ENCODE assay signal across 8 cellular contexts in the genomic region with DNA sequence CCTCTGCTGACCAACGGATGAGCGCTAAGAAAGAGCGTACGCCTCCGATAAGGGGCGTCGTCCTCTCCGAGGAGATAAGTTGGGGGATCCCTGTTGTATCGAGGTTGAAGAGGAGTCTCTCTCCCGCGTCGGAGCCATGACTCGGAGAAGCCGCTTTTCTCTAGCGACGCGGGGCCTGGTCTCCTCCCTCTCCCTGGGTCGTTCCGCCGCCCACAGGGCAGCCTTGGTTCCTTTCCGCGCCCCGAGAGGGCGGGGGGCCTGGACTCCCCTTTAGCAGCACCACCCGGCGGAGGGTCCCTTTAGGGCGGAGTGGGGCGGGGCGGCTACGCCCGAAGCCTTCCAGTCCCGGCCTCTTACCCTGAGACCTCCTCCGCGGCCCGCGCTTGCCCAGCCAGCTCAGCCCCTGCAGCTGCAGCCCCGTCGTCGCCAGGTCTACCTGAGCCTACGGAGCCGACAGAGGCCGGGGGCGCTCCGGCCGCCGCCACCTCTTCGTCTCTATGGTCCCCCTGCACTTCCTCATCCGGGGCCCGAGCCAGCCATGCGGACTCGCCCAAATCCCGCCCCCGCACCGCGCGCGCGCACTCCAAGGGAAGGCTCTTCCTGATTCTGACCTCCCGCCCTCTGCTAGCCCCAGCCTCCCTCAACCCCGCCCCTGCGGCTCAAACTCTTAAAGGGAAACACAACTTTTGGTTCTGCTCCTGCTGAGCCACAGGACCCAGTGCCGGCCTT. TPM values are rescaled to one million over a fixed set of nuclear protein-coding genes. Genes with fewer than 3 reads are reported as not detected.
DNase-seq lines count a peak whose midpoint lies in the region; ATAC-seq and TF ChIP-seq lines count a peak whose summit lies in the region.

A gene (minus strand): TSS at position 497 of the 729 bp plus-strand sequence. CDS start 11,272 bp downstream, outside the sequence.

- CTCF ChIA-PET in BJ (lab: Yijun Ruan, JAX): interaction anchor here (0.7 kb wide), 1 partner anchor 199 kb away, joined by 4 read pairs; no protein-coding TSS in a partner anchor

- peak; percentile 68 for DNase-seq in BJ (ENCODE audit: low read depth)
- peak; percentile 88 to 95 for DNase-seq in NCI-H526 (lab: John Stamatoyannopoulos, UW)
- DNase-seq in activated CD4-positive, alpha-beta T cell treated with anti-CD3 and anti-CD28 coated beads for 48 hours: peak; percentile 100
- peak; percentile 90 for DNase-seq in kidney glomerular epithelial cell (lab: John Stamatoyannopoulos, UW)
- DNase-seq in stimulated activated CD4-positive, alpha-beta T cell treated with anti-CD3 and anti-CD28 coated beads, Interleukin-15, amount 100 ng/mL, for 48 hours (ENCODE audit: low read depth in 2 of 2): peak; percentile 96 to 99

- no peaks in the 10 kb centered on the region for H3K27me3 ChIP-seq in BJ (ENCODE audit: control insufficient read depth, insufficient read depth, low read length)

- peak within 1 kb of the TSS; percentile 80 for H3K4me3 ChIP-seq in BJ (ENCODE audit: low read depth, low read length)

- TF ChIP-seq CTCF in BJ (IDR thresholded peaks at IDR 0.05; ENCODE audit: insufficient read depth, low read depth, low read length): peak; percentile 8; the same call in 1 of the 2 replicates

- POLR2A ChIA-PET in BJ (lab: Charles Lee): no interaction called here

- no peaks in the 10 kb centered on the region; the same call in 1 of the 2 replicates for H3K36me3 ChIP-seq in BJ (ENCODE audit: control insufficient read depth, insufficient read depth, low read length)

- H3K27ac ChIP-seq in cingulate gyrus (ENCODE audit: low read depth, low read length): peak within 1 kb of the TSS; percentile 90

- ATAC-seq in GM19324 (IDR thresholded peaks at IDR 0.05; ENCODE audit: low FRiP score, unreplicated experiment) (peak; percentile 76), HG03460 (IDR thresholded peaks at IDR 0.05; ENCODE audit: unreplicated experiment) (peak; percentile 54)

RNA-seq across cellular contexts. Expression of the gene that starts here (rescaled TPM):
- polyA plus RNA-seq in BJ (2011; rRNA removed): 8.0 and 9.6 TPM in 2 replicates
- polyA minus RNA-seq in BJ (2011; rRNA and poly(A)+ RNA removed): 37.6 and 53.5 TPM in 2 replicates

Comparison
In these comparisons a context has a peak if more than half of its experiments do, and no peak if none do; other contexts are left out.
1. Peak in every context shown above with its lines: DNase-seq, ATAC-seq, H3K4me3 ChIP-seq and H3K27ac ChIP-seq.